In the genomic region with DNA sequence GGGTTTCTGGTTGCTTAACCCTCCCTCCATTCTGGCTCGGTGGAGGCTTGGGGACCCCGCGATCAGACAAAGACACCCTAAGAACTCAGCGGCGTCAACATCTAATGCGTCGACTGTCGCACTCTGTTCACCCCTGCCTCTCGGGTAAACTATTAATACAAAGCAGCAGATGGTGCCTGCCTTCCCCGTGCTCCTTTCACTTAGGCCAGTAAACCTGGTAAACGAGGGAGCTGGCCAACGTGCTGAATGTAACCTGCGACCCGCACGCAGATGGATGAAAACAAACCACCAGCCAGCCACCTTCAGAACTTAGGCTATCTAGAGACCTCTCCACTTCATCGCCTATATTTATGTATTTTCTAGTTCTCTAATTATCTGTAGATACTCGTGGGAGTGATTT, we compare ENCODE assay signal across 9 cellular contexts. TPM values are rescaled to one million over a fixed set of nuclear protein-coding genes. Genes with fewer than 3 reads are reported as not detected.
DNase-seq lines count a peak whose midpoint lies in the region; ATAC-seq, FAIRE-seq and TF ChIP-seq lines count a peak whose summit lies in the region.
"Had no signal": no experiment of that assay in that cellular context is flagged by ENCODE, and none has a peak within 500 bp of the region (broad histone marks: within the 10 kb centered on the region; RNA-seq: fewer than 3 reads in every experiment).

No MANE protein-coding gene starts in this region.

- DNase-seq in COLO829 (ENCODE audit: low spot score) (peak; percentile 61), astrocyte (ENCODE audit: low read depth) (peak; percentile 64), dedifferentiated amniotic fluid mesenchymal stem cell (ENCODE audit: extremely low spot score) (no peak), uterus (no peak), NCI-H1436 treated with DMSO at 0.1 percent for 48 hours (lab: John Stamatoyannopoulos, UW) (no peak)
- DNase-seq in Jurkat, Clone E6-1 (ENCODE audit: low read depth, low spot score): peak; percentile 21

- H3K4me3 Mint-ChIP-seq in astrocyte (ENCODE audit: unreplicated experiment): peak overlapping the region; percentile 84

- peak overlapping the region; percentile 88 for H3K4me2 ChIP-seq in astrocyte (ENCODE audit: low read length)

- no peaks in the 10 kb centered on the region for H3K9me3 ChIP-seq in astrocyte (ENCODE audit: insufficient read depth, low read depth, low read length)
- H3K9me3 ChIP-seq in uterus: no peaks in the 10 kb centered on the region

- TF ChIP-seq POLR2A in uterus (IDR thresholded peaks at IDR 0.05): no peak

- H3K27ac ChIP-seq in astrocyte (ENCODE audit: low read depth, low read length): no peak overlapping the region
- no peak overlapping the region for H3K27ac ChIP-seq in uterus

- TF ChIP-seq CTCF in astrocyte (IDR thresholded peaks at IDR 0.05; ENCODE audit: insufficient read depth, low read depth, low read length) (no peak), uterus (IDR thresholded peaks at IDR 0.05) (no peak)

- H2AFZ ChIP-seq in astrocyte (ENCODE audit: low read depth, low read length): no peak overlapping the region

- H3K4me1 Mint-ChIP-seq in astrocyte (ENCODE audit: low read depth, unreplicated experiment): peaks cover 7% of the 10 kb centered on the region

- H3K27me3 Mint-ChIP-seq in astrocyte (ENCODE audit: low read depth, unreplicated experiment): peaks cover 19% of the 10 kb centered on the region

- FAIRE-seq in astrocyte (lab: Jason Lieb, UNC) (no peak), islet of Langerhans (lab: Jason Lieb, UNC) (peak; percentile 95)
- FAIRE-seq: GM18507 had no signal

- H3K36me3 Mint-ChIP-seq in astrocyte (ENCODE audit: low read depth, unreplicated experiment): no peaks in the 10 kb centered on the region

- H3K9me3 Mint-ChIP-seq in astrocyte (ENCODE audit: unreplicated experiment): peaks cover 2% of the 10 kb centered on the region

- no peak overlapping the region for H3K4me3 ChIP-seq in Jurkat, Clone E6-1 (ENCODE audit: low read length)
- H3K4me3 ChIP-seq in astrocyte (ENCODE audit: insufficient read depth, low read depth, low read length) (peak overlapping the region; percentile 53), uterus (no peak overlapping the region)

- H3K4me1 ChIP-seq in astrocyte (ENCODE audit: insufficient read depth, low read length): peaks cover 9% of the 10 kb centered on the region
- peaks cover 0 to 14% of the 10 kb centered on the region in 2 donors for H3K4me1 ChIP-seq in uterus

- no peaks in the 10 kb centered on the region for H4K20me1 ChIP-seq in astrocyte (ENCODE audit: insufficient read depth, low read length)

- no peak overlapping the region for H3K27ac Mint-ChIP-seq in astrocyte (ENCODE audit: unreplicated experiment)

- H3K79me2 ChIP-seq in astrocyte (ENCODE audit: insufficient read depth, low read length): no peaks in the 10 kb centered on the region

- H3K9ac ChIP-seq in astrocyte (ENCODE audit: low read length): no peak overlapping the region

- intact Hi-C loops in uterus (cut with DNase I; ENCODE audit: low total_unique reads): no loop called here

- no peak for ATAC-seq in GM21381 (IDR thresholded peaks at IDR 0.05; ENCODE audit: unreplicated experiment)

- H3K36me3 ChIP-seq in astrocyte (ENCODE audit: insufficient read depth, low read length): no peaks in the 10 kb centered on the region
- H3K36me3 ChIP-seq in uterus: no peaks in the 10 kb centered on the region

- H3K27me3 ChIP-seq in astrocyte (ENCODE audit: insufficient read depth, low read length) (peaks cover 6% of the 10 kb centered on the region), uterus (peaks cover 0 to 20% of the 10 kb centered on the region in 2 donors)

RNA-seq across cellular contexts. Expression of gene CADPS, which starts 0.8 kb away (rescaled TPM):
- polyA plus RNA-seq in Jurkat, Clone E6-1 (2012; ENCODE audit: insufficient read depth, insufficient read length): not detected
- 5.4 and 7.1 TPM in 2 replicates for total RNA-seq in astrocyte
- 10 to 100 TPM in 1 of 4 donors, under 1 TPM in 1, not detected in 2; 0.82 to 13.2 TPM for total RNA-seq in uterus

Comparison
In these comparisons a context has a peak if more than half of its experiments do, and no peak if none do; other contexts are left out.
1. DNase-seq: peak in COLO829 (single experiment), Jurkat, Clone E6-1 (single experiment) and astrocyte (single experiment); none in dedifferentiated amniotic fluid mesenchymal stem cell (single experiment), uterus (0 of 2) and NCI-H1436 treated with DMSO at 0.1 percent for 48 hours (single experiment).